8 cellular contexts compared by ENCODE assay signal in the genomic region with DNA sequence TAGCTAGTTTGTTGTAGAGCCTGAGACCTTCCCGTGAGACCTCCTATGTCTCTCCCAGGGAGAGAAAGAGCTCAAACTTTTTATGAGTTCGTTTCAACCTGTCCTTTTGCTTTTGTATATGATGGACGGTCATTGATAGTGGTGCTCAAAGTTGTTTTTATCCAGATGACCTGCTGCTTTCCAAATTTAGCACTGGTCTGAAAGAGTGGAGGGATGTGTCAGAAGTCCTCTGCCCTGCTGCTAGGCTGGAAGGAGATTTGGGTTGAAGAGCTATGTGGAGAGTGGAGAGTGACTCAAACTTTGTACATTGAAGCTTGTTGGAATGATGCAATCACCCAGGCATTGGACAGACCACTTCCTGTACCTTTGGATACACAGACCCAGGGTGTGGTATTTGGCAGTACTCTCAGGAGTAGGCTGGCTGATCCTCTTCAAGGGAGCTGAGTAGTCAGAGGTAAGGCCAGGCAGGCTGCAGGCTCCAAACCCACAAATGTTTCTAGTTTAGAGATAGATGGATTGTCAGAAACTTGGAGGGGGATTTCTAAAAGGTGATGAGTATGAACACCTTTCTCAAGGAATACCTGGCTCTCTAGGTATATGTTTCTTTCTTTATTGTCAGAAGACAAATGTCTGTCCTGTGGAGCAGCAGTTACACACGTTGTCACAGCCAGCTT. TPM values are rescaled to one million over a fixed set of nuclear protein-coding genes. Genes with fewer than 3 reads are reported as not detected.
DNase-seq lines count a peak whose midpoint lies in the region; ATAC-seq, FAIRE-seq and TF ChIP-seq lines count a peak whose summit lies in the region.

No MANE protein-coding gene starts in this region.

- peak; percentile 46 for DNase-seq in ELF-1 (ENCODE audit: low read depth, low spot score)
- DNase-seq in NCI-H2196 treated with DMSO at 0.1 percent for 48 hours (lab: John Stamatoyannopoulos, UW; ENCODE audit: unreplicated experiment), result peak; percentile 43
- peak; percentile 100 for DNase-seq in bronchial epithelial cell (ENCODE audit: low read depth)
- no peak for DNase-seq in pons (ENCODE audit: low spot score)

- H3K36me3 ChIP-seq in bronchial epithelial cell (ENCODE audit: control insufficient read depth, insufficient read depth, low read length), result no peaks in the 10 kb centered on the region
- H3K36me3 ChIP-seq in parathyroid adenoma (ENCODE audit: control insufficient read depth, insufficient read depth, low read length), result no peaks in the 10 kb centered on the region

- no peaks in the 10 kb centered on the region for H3K79me2 ChIP-seq in parathyroid adenoma

- H3K9ac ChIP-seq in parathyroid adenoma, result no peak overlapping the region

- H3K4me2 ChIP-seq in parathyroid adenoma (ENCODE audit: low read length), result no peak overlapping the region

- ATAC-seq in GM18873 (IDR thresholded peaks at IDR 0.05; ENCODE audit: low FRiP score, unreplicated experiment) (no peak), HG02798 (IDR thresholded peaks at IDR 0.05; ENCODE audit: poor library complexity, unreplicated experiment) (no peak), HG03457 (IDR thresholded peaks at IDR 0.05; ENCODE audit: unreplicated experiment) (no peak)

- H3K27ac ChIP-seq in parathyroid adenoma, result peak overlapping the region; percentile 36

- H3K4me3 ChIP-seq in bronchial epithelial cell (ENCODE audit: low read depth, low read length), result no peak overlapping the region
- no peak overlapping the region for H3K4me3 ChIP-seq in parathyroid adenoma (ENCODE audit: low read depth, low read length)

- peaks cover 13% of the 10 kb centered on the region for H3K4me1 ChIP-seq in parathyroid adenoma

- H3K9me3 ChIP-seq in parathyroid adenoma (ENCODE audit: control insufficient read depth, low read length), result no peaks in the 10 kb centered on the region

- H3K27me3 ChIP-seq in bronchial epithelial cell (ENCODE audit: control insufficient read depth, insufficient read depth, low read length) (no peaks in the 10 kb centered on the region), parathyroid adenoma (ENCODE audit: control insufficient read depth, insufficient read depth, low read length) (no peaks in the 10 kb centered on the region)

- peak overlapping the region; percentile 26 for H2AFZ ChIP-seq in parathyroid adenoma

- peak; percentile 97 for FAIRE-seq in bronchial epithelial cell (lab: Jason Lieb, UNC)

- no peak for TF ChIP-seq CTCF in bronchial epithelial cell (IDR thresholded peaks at IDR 0.05; ENCODE audit: insufficient read depth, low read length, severe bottlenecking)
- TF ChIP-seq CTCF in parathyroid adenoma (IDR thresholded peaks at IDR 0.05), result no peak

RNA-seq across cellular contexts. Expression of gene RREB1, which starts 49.4 kb away (rescaled TPM):
- total RNA-seq in bronchial epithelial cell, result 16.6 and 28.0 TPM in 2 replicates
